Comparison of ENCODE assay signal across 8 cellular contexts in genomic region chr4:88457307-88458090, GRCh38. TPM values are rescaled to one million over a fixed set of nuclear protein-coding genes. Genes with fewer than 3 reads are reported as not detected.
A peak's percentile ranks its signal among the peaks of the same experiment; 100 is the strongest.
DNase-seq lines count a peak whose midpoint lies in the region; ATAC-seq and TF ChIP-seq lines count a peak whose summit lies in the region.

No MANE protein-coding gene starts in this region.

- in situ Hi-C loops in ACHN (cut with HindIII; ENCODE audit: low pct_ligation_motif_present, low pct_unique_long_range_greater_than_20kb, low sequenced_read_pairs) = no loop called here

- DNase-seq in ACHN = peak; percentile 39
- peak in 3 of 5 donors; percentile 14 to 52 (median 39) for DNase-seq in T-helper 1 cell
- DNase-seq in coronary artery (ENCODE audit: low spot score) = peak; percentile 78
- DNase-seq in lung (ENCODE audit: low spot score) = peak; percentile 41
- peak; percentile 13 for DNase-seq in stimulated activated CD8-positive, alpha-beta memory T cell treated with anti-CD3 and anti-CD28 coated beads, Interleukin-15, amount 100 ng/mL, for 24 hours (ENCODE audit: low read depth)
- DNase-seq in UCSD-AML1 (lab: John Stamatoyannopoulos, UW; ENCODE audit: unreplicated experiment) = no peak

- ATAC-seq in GM18861 (IDR thresholded peaks at IDR 0.05; ENCODE audit: unreplicated experiment) (peak; percentile 31), HG03039 (IDR thresholded peaks at IDR 0.05; ENCODE audit: unreplicated experiment) (peak; percentile 35), lung (ENCODE audit: insufficient read depth, low FRiP score) (peak; percentile 38)

- H3K4me3 ChIP-seq in coronary artery (peak overlapping the region; percentile 88), lung (peak overlapping the region; percentile 69)

- 3 to 5% methylated on average over 66 to 74 of the region's 74 CpGs for WGBS in lung, 2 donors

- peak overlapping the region; percentile 84 to 89 for H3K27ac ChIP-seq in coronary artery
- peak overlapping the region; percentile 66 to 78 for H3K27ac ChIP-seq in lung (ENCODE audit: low read depth in 1 of 2, low read length in 1 of 2)

- no peak for TF ChIP-seq CTCF in coronary artery (IDR thresholded peaks at IDR 0.05)
- TF ChIP-seq CTCF in lung (IDR thresholded peaks at IDR 0.05; ENCODE audit: control extremely low read depth, extremely low read depth) = no peak

- H3K36me3 ChIP-seq in lung (ENCODE audit: control insufficient read depth in 2 of 2, insufficient read depth in 2 of 2, low read length in 2 of 2) = peaks cover 0 to 2% of the 10 kb centered on the region in 2 donors

- peaks cover 0 to 3% of the 10 kb centered on the region in 2 donors for H3K4me1 ChIP-seq in lung (ENCODE audit: control insufficient read depth in 2 of 2, insufficient read depth in 2 of 2, low read length in 2 of 2)

- H3K27me3 ChIP-seq in lung (ENCODE audit: control insufficient read depth, insufficient read depth) = no peaks in the 10 kb centered on the region

- H3K9me3 ChIP-seq in lung (ENCODE audit: control insufficient read depth in 2 of 2, insufficient read depth in 1 of 2, low read length in 1 of 2) = no peaks in the 10 kb centered on the region

RNA-seq across cellular contexts. Expression of gene HERC5, which starts 0.6 kb away (rescaled TPM):
- 1 to 10 TPM; 3.9 to 7.8 TPM for total RNA-seq in lung
- 1 to 10 TPM; 4.7 to 6.0 TPM for polyA plus RNA-seq in lung
